10 cellular contexts compared by ENCODE assay signal in the genomic region with DNA sequence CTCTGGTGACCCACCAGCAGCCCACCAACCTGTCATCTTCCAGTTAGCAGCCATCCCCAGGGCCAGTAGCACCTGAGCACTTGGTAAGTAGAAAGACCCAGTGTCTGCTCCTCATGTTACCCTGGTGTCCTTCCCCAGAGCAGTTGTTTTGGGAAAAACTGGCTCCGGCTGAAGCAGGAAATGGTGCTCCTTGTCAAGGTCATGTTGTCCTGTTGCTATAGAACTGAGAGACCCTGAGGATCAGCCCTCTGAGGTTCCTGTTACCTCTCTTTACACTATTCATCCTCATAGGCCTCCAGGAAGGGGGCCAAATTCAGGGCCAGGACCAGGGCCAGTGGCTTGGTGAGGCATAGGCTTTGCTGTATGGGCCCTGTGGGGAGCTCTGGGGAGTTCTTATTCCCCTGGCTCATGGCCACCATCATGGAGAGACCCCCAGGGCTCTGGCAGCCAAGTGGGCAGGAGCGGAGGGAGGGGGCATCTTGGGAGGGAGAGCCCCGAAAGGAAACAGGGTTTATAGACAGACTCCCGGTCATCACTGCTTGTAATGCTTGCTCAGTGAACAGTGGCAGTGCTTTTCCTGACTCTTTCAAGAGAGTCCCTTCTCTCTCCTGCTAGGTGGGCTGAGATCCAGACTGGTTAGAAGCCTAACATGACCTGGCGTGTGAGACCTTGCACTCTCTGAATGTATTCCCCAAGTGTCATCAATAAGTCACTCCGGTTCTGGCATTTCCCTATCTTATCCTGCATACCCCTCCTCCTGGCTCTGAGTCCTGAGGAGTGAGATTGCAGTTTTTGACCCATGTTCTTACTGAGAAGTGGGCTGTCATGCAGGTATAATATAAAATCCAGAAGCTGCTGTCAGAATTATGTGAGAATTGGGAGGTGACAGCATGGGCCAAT. TPM values are rescaled to one million over a fixed set of nuclear protein-coding genes. Genes with fewer than 3 reads are reported as not detected.
A peak's percentile ranks its signal among the peaks of the same experiment; 100 is the strongest.
DNase-seq lines count a peak whose midpoint lies in the region; ATAC-seq, FAIRE-seq and TF ChIP-seq lines count a peak whose summit lies in the region.
"Had no signal": no experiment of that assay in that cellular context is flagged by ENCODE, and none has a peak within 500 bp of the region (broad histone marks: within the 10 kb centered on the region; RNA-seq: fewer than 3 reads in every experiment).

No MANE protein-coding gene starts in this region.

- H2AK5ac ChIP-seq in H1 (ENCODE audit: low read depth, low read length): no peak overlapping the region
- H2AK5ac ChIP-seq in neuronal stem cell (ENCODE audit: low read depth, low read length): peak overlapping the region; percentile 32

- 0 out of 2 replicates have a peak, but pooled peaks cover 4% of the 10 kb centered on the region for H3F3A ChIP-seq in DOHH2 (ENCODE audit: control insufficient read depth, insufficient read depth)

- H3K18ac ChIP-seq in H1 (ENCODE audit: extremely low read depth, low read length): no peak overlapping the region
- H3K18ac ChIP-seq in neuronal stem cell (ENCODE audit: low read length): no peak overlapping the region

- H4K20me1 ChIP-seq in DOHH2 (ENCODE audit: control insufficient read depth, insufficient read depth, low read depth, low read length) (no peaks in the 10 kb centered on the region; the same call in 1 of the 2 replicates), H1 (replicated peaks in 1 of 2; ENCODE audit: control insufficient read depth in 1 of 2, insufficient read depth in 2 of 2, low read length in 2 of 2) (no peaks in the 10 kb centered on the region)

- H4K8ac ChIP-seq in H1 (ENCODE audit: extremely low read depth, insufficient read depth, low read length) (no peak overlapping the region; the same call in 1 of the 2 replicates), neuronal stem cell (ENCODE audit: low read depth, low read length) (no peak overlapping the region)

- CTCF ChIA-PET in H1 (lab: Charles Lee; ENCODE audit: partially characterized antibody): interaction anchor here (1.2 to 1.9 kb wide), 3 partner anchors 22 to 98 kb away, joined by 3 to 8 read pairs (median 3); no protein-coding TSS in a partner anchor

- no peak overlapping the region for H4K5ac ChIP-seq in H1 (ENCODE audit: insufficient read length, low read depth, low read length)

- H2BK12ac ChIP-seq in H1 (ENCODE audit: low read depth, low read length) (no peak overlapping the region), neuronal stem cell (ENCODE audit: low read length) (no peak overlapping the region)

- ATAC-seq in HG03045 (IDR thresholded peaks at IDR 0.05; ENCODE audit: unreplicated experiment): no peak

- no peak for TF ChIP-seq EP300 in H1 (IDR thresholded peaks at IDR 0.05; ENCODE audit: borderline replicate concordance in 1 of 2, low read depth in 2 of 2, low read length in 2 of 2)

- H2BK20ac ChIP-seq in H1 (ENCODE audit: low read length): no peak overlapping the region

- no peak overlapping the region for H2AFZ ChIP-seq in H1 (ENCODE audit: low read length)
- H2AFZ ChIP-seq in neuronal stem cell (ENCODE audit: low read length): no peak overlapping the region

- no peak overlapping the region for H4K91ac ChIP-seq in H1 (replicated peaks; ENCODE audit: insufficient read length, low read length)
- H4K91ac ChIP-seq in neuronal stem cell (ENCODE audit: low read depth, low read length, poor library complexity): no peak overlapping the region

- TF ChIP-seq RAD21 in H1 (IDR thresholded peaks at IDR 0.05 in 1 of 2, conservative IDR thresholded peaks at IDR 0.05 in 1 of 2; ENCODE audit: low read depth in 2 of 2, low read length in 2 of 2): no peak

- H3K4me2 ChIP-seq in DOHH2 (ENCODE audit: low read length) (peak overlapping the region; percentile 52), H1 (ENCODE audit: insufficient read depth in 1 of 2, low read depth in 2 of 2, low read length in 2 of 2) (no peak overlapping the region), neuronal stem cell (ENCODE audit: insufficient read depth, low read length, poor library complexity, severe bottlenecking) (no peak overlapping the region)

- H2BK15ac ChIP-seq in H1 (ENCODE audit: low read length) (no peak overlapping the region), neuronal stem cell (ENCODE audit: low read length) (no peak overlapping the region)

- H2BK5ac ChIP-seq in H1 (ENCODE audit: low read depth, low read length) (0 out of 2 replicates have a peak overlapping the region, but pooled peaks have one; percentile 66), neuronal stem cell (ENCODE audit: low read length) (no peak overlapping the region)

- H3K14ac ChIP-seq in H1 (ENCODE audit: insufficient read length) (no peak overlapping the region), neuronal stem cell (ENCODE audit: low read length) (no peak overlapping the region)

- no peak for FAIRE-seq in H1 (lab: Jason Lieb, UNC)
- FAIRE-seq: HTR-8/SVneo had no signal

- peak overlapping the region; percentile 34 for H3K27ac ChIP-seq in DOHH2 (ENCODE audit: low read depth, low read length)
- H3K27ac ChIP-seq in H1 (ENCODE audit: low read depth, low read length): no peak overlapping the region
- no peak overlapping the region for H3K27ac ChIP-seq in neuronal stem cell (replicated peaks; ENCODE audit: low read length)

- POLR2A ChIA-PET in H1 (lab: Charles Lee; ENCODE audit: partially characterized antibody): no interaction called here

- WGBS in H1 (ENCODE audit: extremely low coverage in 1 of 2, insufficient coverage in 1 of 2, insufficient read length in 1 of 2, insufficient replicate concordance in 2 of 2, low coverage in 1 of 2, low lambda C conversion rate in 2 of 2, missing lambda C conversion rate in 1 of 2), 2 experiments: 92% methylated on average over 6 of the region's 6 CpGs; no CpG with 5 or more reads in 1 of the 2 experiments
- WGBS in neuronal stem cell (ENCODE audit: extremely low coverage in 2 of 2, insufficient read length in 2 of 2, insufficient replicate concordance in 1 of 2), 2 donors: no CpG with 5 or more reads among the region's 6 CpGs

- no peaks in the 10 kb centered on the region for H3K9me2 ChIP-seq in DOHH2 (replicated peaks; ENCODE audit: control insufficient read depth, low read length)

- DNase-seq in OCI-M1 (lab: John Stamatoyannopoulos, UW) (peak; percentile 48), H1 (ENCODE audit: low read depth in 1 of 2, low spot score in 2 of 2) (no peak), neuronal stem cell (ENCODE audit: low spot score) (no peak), NCI-H774 (lab: John Stamatoyannopoulos, UW) (no peak)
- DNase-seq in stimulated activated naive CD4-positive, alpha-beta T cell (lab: John Stamatoyannopoulos, UW): no peak
- DNase-seq: activated naive CD4-positive, alpha-beta T cell treated with anti-CD3 and anti-CD28 coated beads, Interleukin-2, amount 50 U/mL, for 16 hours; DND-41 had no signal

- H3K56ac ChIP-seq in H1 (replicated peaks; ENCODE audit: insufficient read length, low read depth, low read length): no peak overlapping the region

- H3K27me3 ChIP-seq in DOHH2 (ENCODE audit: control insufficient read depth, low read length): no peaks in the 10 kb centered on the region
- no peaks in the 10 kb centered on the region for H3K27me3 ChIP-seq in H1 (replicated peaks in 1 of 4; ENCODE audit: control insufficient read depth in 3 of 4, extremely low read depth in 1 of 4, insufficient read depth in 3 of 4, low read length in 3 of 4)
- H3K27me3 ChIP-seq in neuronal stem cell (ENCODE audit: control insufficient read depth in 3 of 3, insufficient read depth in 3 of 3, low read depth in 1 of 3, low read length in 3 of 3): no peaks in the 10 kb centered on the region

- no peak for TF ChIP-seq CTCF in DOHH2 (IDR thresholded peaks at IDR 0.05; ENCODE audit: low read depth, low read length, poor library complexity, severe bottlenecking)
- TF ChIP-seq CTCF in H1 (IDR thresholded peaks at IDR 0.05; ENCODE audit: control extremely low read depth in 1 of 3, insufficient read depth in 1 of 3, low read depth in 1 of 3, low read length in 3 of 3): no peak

- H3K36me3 ChIP-seq in DOHH2 (ENCODE audit: control insufficient read depth, low read length) (no peaks in the 10 kb centered on the region), H1 (ENCODE audit: control insufficient read depth in 2 of 4, insufficient read depth in 4 of 4, low read length in 3 of 4) (no peaks in the 10 kb centered on the region), neuronal stem cell (replicated peaks in 1 of 2; ENCODE audit: control insufficient read depth in 2 of 2, insufficient read depth in 2 of 2, low read length in 2 of 2) (no peaks in the 10 kb centered on the region)

- no peak for TF ChIP-seq POLR2A in H1 (IDR thresholded peaks at IDR 0.05; ENCODE audit: control extremely low read depth in 1 of 2, low read depth in 2 of 2, low read length in 2 of 2)

- H3K4ac ChIP-seq in H1 (replicated peaks; ENCODE audit: insufficient read length, low read depth, low read length): no peak overlapping the region
- H3K4ac ChIP-seq in neuronal stem cell (ENCODE audit: low read length): no peak overlapping the region

- no peaks in the 10 kb centered on the region for H3K23me2 ChIP-seq in H1 (ENCODE audit: low read depth, low read length)

- H2BK120ac ChIP-seq in H1 (replicated peaks; ENCODE audit: low read depth, low read length): no peak overlapping the region
- H2BK120ac ChIP-seq in neuronal stem cell (ENCODE audit: low read depth, low read length): no peak overlapping the region

- peaks cover 2% of the 10 kb centered on the region for H3K79me1 ChIP-seq in H1 (ENCODE audit: low read depth, low read length)
- no peaks in the 10 kb centered on the region for H3K79me1 ChIP-seq in neuronal stem cell (ENCODE audit: low read depth, low read length)

- H3K79me2 ChIP-seq in DOHH2 (ENCODE audit: control insufficient read depth, low read length) (no peaks in the 10 kb centered on the region), H1 (ENCODE audit: control insufficient read depth in 1 of 2, insufficient read depth in 2 of 2, low read length in 2 of 2) (no peaks in the 10 kb centered on the region; a peak in 1 of 4 replicates)

- H3K9me3 ChIP-seq in DOHH2 (ENCODE audit: control insufficient read depth, insufficient read depth, low read length) (no peaks in the 10 kb centered on the region), H1 (ENCODE audit: insufficient read depth in 2 of 2, low read depth in 1 of 2, low read length in 1 of 2) (no peaks in the 10 kb centered on the region), neuronal stem cell (replicated peaks in 1 of 2; ENCODE audit: control insufficient read depth in 2 of 2, insufficient read depth in 1 of 2, low read depth in 1 of 2, low read length in 2 of 2) (peaks cover 0 to 4% of the 10 kb centered on the region in 2 donors)

- H3K4me1 ChIP-seq in DOHH2 (ENCODE audit: control insufficient read depth, low read length) (peaks cover 43% of the 10 kb centered on the region), H1 (replicated peaks in 1 of 4; ENCODE audit: control insufficient read depth in 3 of 4, insufficient read depth in 4 of 4, low read length in 3 of 4) (peaks cover 0 to 6% (median 0%) of the 10 kb centered on the region in 4 experiments; a peak in 2 of 7 replicates), neuronal stem cell (ENCODE audit: control insufficient read depth in 2 of 2, insufficient read depth in 1 of 2, low read depth in 1 of 2, low read length in 2 of 2) (no peaks in the 10 kb centered on the region)

- no peak overlapping the region for H3K9ac ChIP-seq in H1 (replicated peaks in 1 of 4; ENCODE audit: extremely low read depth in 1 of 4, low read depth in 3 of 4, low read length in 3 of 4)
- H3K9ac ChIP-seq in neuronal stem cell (ENCODE audit: low read depth, low read length, poor library complexity): no peak overlapping the region

- H3K23ac ChIP-seq in H1 (ENCODE audit: insufficient read length): no peak overlapping the region
- H3K23ac ChIP-seq in neuronal stem cell (ENCODE audit: low read depth, low read length, poor library complexity): peak overlapping the region; percentile 49

- H3K4me3 ChIP-seq in DOHH2 (ENCODE audit: low read length): no peak overlapping the region; the same call in 1 of the 2 replicates
- no peak overlapping the region for H3K4me3 ChIP-seq in H1 (ENCODE audit: extremely low read depth in 1 of 4, insufficient read depth in 2 of 4, low read depth in 3 of 4, low read length in 4 of 4)
- no peak overlapping the region for H3K4me3 ChIP-seq in neuronal stem cell (ENCODE audit: low read length in 2 of 2)

RNA-seq across cellular contexts. Expression of a gene that starts 50.7 kb away (rescaled TPM):
- total RNA-seq in H1 (2021; fragmentation: NEBNext Ultra II Directional; extraction: Animal tissue kit (Norgen Biotek cat#: 25700)): 14.9 and 16.9 TPM in 2 replicates
- 14.6 and 18.9 TPM in 2 replicates for polyA plus RNA-seq in H1 (2011; rRNA removed)
- 11.9 TPM for polyA plus RNA-seq in H1 (2011; cell fraction: cytosol; rRNA removed)
- polyA plus RNA-seq in H1 (2011; cell fraction: nucleus; rRNA removed): 12.8 TPM
- 10.5 to 16.1 TPM (median 14.7 TPM) in 4 replicates for polyA plus RNA-seq in H1 (2012, experiment 1 of 2)
- 11.9 TPM for polyA plus RNA-seq in H1 (2012, experiment 2 of 2)
- polyA plus RNA-seq in H1 (2013, experiment 1 of 2): 10.8 TPM
- polyA plus RNA-seq in H1 (2013, experiment 2 of 2): 10.5 TPM
- polyA minus RNA-seq in H1 (2011; rRNA and poly(A)+ RNA removed): 6.6 and 10.4 TPM in 2 replicates
- 7.1 TPM for polyA minus RNA-seq in H1 (2011; cell fraction: cytosol; rRNA and poly(A)+ RNA removed)
- polyA minus RNA-seq in H1 (2011; cell fraction: nucleus; rRNA and poly(A)+ RNA removed): 6.8 TPM
- polyA plus RNA-seq in neuronal stem cell (2013, experiment 1 of 2): 14.9 TPM
- polyA plus RNA-seq in neuronal stem cell (2013, experiment 2 of 2): 15.0 TPM

RNA-seq across cellular contexts. Expression of a gene that starts 59.1 kb away (rescaled TPM):
- total RNA-seq in H1 (2021; fragmentation: NEBNext Ultra II Directional; extraction: Animal tissue kit (Norgen Biotek cat#: 25700)): 16.1 and 16.4 TPM in 2 replicates
- 17.0 and 19.2 TPM in 2 replicates for polyA plus RNA-seq in H1 (2011; rRNA removed)
- 19.6 TPM for polyA plus RNA-seq in H1 (2011; cell fraction: cytosol; rRNA removed)
- 21.5 TPM for polyA plus RNA-seq in H1 (2011; cell fraction: nucleus; rRNA removed)
- 11.7 to 17.9 TPM (median 16.0 TPM) in 4 replicates for polyA plus RNA-seq in H1 (2012, experiment 1 of 2)
- polyA plus RNA-seq in H1 (2012, experiment 2 of 2): 22.8 TPM
- polyA plus RNA-seq in H1 (2013, experiment 1 of 2): 8.4 TPM
- 8.7 TPM for polyA plus RNA-seq in H1 (2013, experiment 2 of 2)
- 17.3 and 24.8 TPM in 2 replicates for polyA minus RNA-seq in H1 (2011; rRNA and poly(A)+ RNA removed)
- polyA minus RNA-seq in H1 (2011; cell fraction: cytosol; rRNA and poly(A)+ RNA removed): 15.8 TPM
- polyA minus RNA-seq in H1 (2011; cell fraction: nucleus; rRNA and poly(A)+ RNA removed): 8.3 TPM
- polyA plus RNA-seq in neuronal stem cell (2013, experiment 1 of 2): 8.9 TPM
- polyA plus RNA-seq in neuronal stem cell (2013, experiment 2 of 2): 8.3 TPM
